ENCODE assay signal across 31 cellular contexts in genomic region chr1:21655259-21655658, GRCh38. TPM values are rescaled to one million over a fixed set of nuclear protein-coding genes. Genes with fewer than 3 reads are reported as not detected.
"Had no signal": no experiment of that assay in that cellular context is flagged by ENCODE, and none has a peak within 500 bp of the region (broad histone marks: within the 10 kb centered on the region; RNA-seq: fewer than 3 reads in every experiment).

No MANE protein-coding gene starts in this region.

- FAIRE-seq: astrocyte, colon, small intestine had no signal

- H3K4me3 Mint-ChIP-seq: activated CD4-positive, alpha-beta memory T cell treated with anti-CD3 and anti-CD28 coated beads, Interleukin-2, amount 10 ng/mL, durations not matched to agents 7 days and 5 days; activated CD4-positive, alpha-beta T cell treated with anti-CD3 and anti-CD28 coated beads, Interleukin-2, amount 10 ng/mL, durations not matched to agents 7 days and 5 days; activated T-cell treated with anti-CD3 and anti-CD28 coated beads, Interleukin-2, amount 50 U/mL, for 24 hours; memory B cell; naive thymus-derived CD8-positive, alpha-beta T cell; neural crest cell; stimulated activated memory B cell treated with anti-CD40 and anti-IgM and Interleukin-4, amounts not matched to agents 10 μg/mL and 1 μg/mL and 100 μg/mL, for 72 hours; stimulated activated naive CD8-positive, alpha-beta T cell treated with anti-CD3 and anti-CD28 coated beads, Interleukin-15, amount 100 ng/mL, for 72 hours had no signal

- H3K27ac Mint-ChIP-seq: activated CD4-positive, alpha-beta memory T cell treated with anti-CD3 and anti-CD28 coated beads, Interleukin-2, amount 10 ng/mL, durations not matched to agents 7 days and 5 days; activated CD4-positive, alpha-beta T cell treated with anti-CD3 and anti-CD28 coated beads, Interleukin-2, amount 10 ng/mL, durations not matched to agents 7 days and 5 days; activated T-cell treated with anti-CD3 and anti-CD28 coated beads, Interleukin-2, amount 50 U/mL, for 24 hours; memory B cell; naive thymus-derived CD8-positive, alpha-beta T cell; stimulated activated memory B cell treated with anti-CD40 and anti-IgM and Interleukin-4, amounts not matched to agents 10 μg/mL and 1 μg/mL and 100 μg/mL, for 72 hours; stimulated activated naive CD8-positive, alpha-beta T cell treated with anti-CD3 and anti-CD28 coated beads, Interleukin-15, amount 100 ng/mL, for 72 hours had no signal

- H3K27ac ChIP-seq: gastrocnemius medialis, hepatocyte, prostate gland, sigmoid colon, testis, upper lobe of left lung, vagina had no signal

- H3K9me3 Mint-ChIP-seq: activated CD4-positive, alpha-beta memory T cell treated with anti-CD3 and anti-CD28 coated beads, Interleukin-2, amount 10 ng/mL, durations not matched to agents 7 days and 5 days; activated CD4-positive, alpha-beta T cell treated with anti-CD3 and anti-CD28 coated beads, Interleukin-2, amount 10 ng/mL, durations not matched to agents 7 days and 5 days; activated T-cell treated with anti-CD3 and anti-CD28 coated beads, Interleukin-2, amount 50 U/mL, for 24 hours; memory B cell; naive thymus-derived CD8-positive, alpha-beta T cell; neural crest cell; stimulated activated memory B cell treated with anti-CD40 and anti-IgM and Interleukin-4, amounts not matched to agents 10 μg/mL and 1 μg/mL and 100 μg/mL, for 72 hours; stimulated activated naive CD8-positive, alpha-beta T cell treated with anti-CD3 and anti-CD28 coated beads, Interleukin-15, amount 100 ng/mL, for 72 hours had no signal

- H3K4me1 ChIP-seq: gastrocnemius medialis had no signal

- H3K36me3 Mint-ChIP-seq: memory B cell; stimulated activated memory B cell treated with anti-CD40 and anti-IgM and Interleukin-4, amounts not matched to agents 10 μg/mL and 1 μg/mL and 100 μg/mL, for 72 hours had no signal

- DNase-seq: activated CD4-positive, alpha-beta memory T cell treated with anti-CD3 and anti-CD28 coated beads, Interleukin-2, amount 10 ng/mL, durations not matched to agents 7 days and 5 days; activated CD4-positive, alpha-beta T cell treated with anti-CD3 and anti-CD28 coated beads, Interleukin-2, amount 10 ng/mL, durations not matched to agents 7 days and 5 days; activated CD4-positive, CD25-positive, alpha-beta regulatory T cell treated with anti-CD3 and anti-CD28 coated beads, Interleukin-2, amount 50 U/mL, for 72 hours; activated CD8-positive, alpha-beta memory T cell treated with anti-CD3 and anti-CD28 coated beads, Interleukin-2, amount 50 U/mL, for 48 hours; activated gamma-delta T cell; activated naive CD4-positive, alpha-beta T cell treated with anti-CD3 and anti-CD28 coated beads, Interleukin-2, amount 50 U/mL, for 16 hours; activated T-cell treated with anti-CD3 and anti-CD28 coated beads, Interleukin-2, amount 50 U/mL, for 24 hours; amniotic stem cell; central memory CD4-positive, alpha-beta T cell; effector memory CD4-positive, alpha-beta T cell; gastrocnemius medialis; naive thymus-derived CD8-positive, alpha-beta T cell; occipital lobe; sigmoid colon; small intestine; stimulated activated CD4-positive, alpha-beta T cell treated with anti-CD3 and anti-CD28 coated beads, Interleukin-1b, Interleukin-23, amount 100 ng/mL, for 48 hours; stimulated activated CD4-positive, alpha-beta T cell treated with anti-CD3 and anti-CD28 coated beads, Interleukin-4, amount 100 ng/mL, for 4 hours; stimulated activated CD8-positive, alpha-beta memory T cell treated with anti-CD3 and anti-CD28 coated beads, Interleukin-4, amount 100 ng/mL, for 48 hours; stimulated activated naive CD8-positive, alpha-beta T cell treated with anti-CD3 and anti-CD28 coated beads, Interleukin-15, amount 100 ng/mL, for 72 hours; T-helper 2 cell; testis had no signal

- H3K27me3 ChIP-seq: hepatocyte, testis, vagina had no signal

- H3K36me3 ChIP-seq: gastrocnemius medialis, prostate gland, sigmoid colon, upper lobe of left lung, vagina had no signal

- H3K4me3 ChIP-seq: gastrocnemius medialis, hepatocyte, prostate gland, sigmoid colon, testis, upper lobe of left lung, vagina had no signal

- H3K9me3 ChIP-seq: gastrocnemius medialis, prostate gland, sigmoid colon, testis, upper lobe of left lung, vagina had no signal

RNA-seq across cellular contexts. Expression of gene RAP1GAP, which starts 13.9 kb away (rescaled TPM):
- total RNA-seq: dermis microvascular lymphatic vessel endothelial cell had no signal
- polyA plus RNA-seq: naive thymus-derived CD8-positive, alpha-beta T cell had no signal
